ENCODE assay signal across 24 cellular contexts in the genomic region with DNA sequence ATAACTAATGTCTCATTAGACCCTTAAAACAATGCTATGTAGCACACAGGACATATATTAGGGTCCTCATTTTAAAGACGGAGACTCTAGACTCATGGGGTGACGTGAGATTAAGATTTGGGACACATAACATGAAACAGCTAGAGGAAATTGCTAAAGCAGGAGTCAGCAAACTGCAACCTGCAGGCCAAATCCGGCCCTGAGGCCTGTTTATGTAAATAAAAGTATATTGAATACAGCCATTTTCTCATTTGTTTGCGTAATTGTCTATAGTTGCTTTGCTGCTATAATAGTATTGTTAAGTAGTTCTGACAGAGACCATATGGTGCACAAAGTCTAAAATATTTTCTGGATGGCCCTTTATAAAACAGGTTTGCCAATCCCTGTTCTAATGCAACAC.
DNase-seq lines count a peak whose midpoint lies in the region; ATAC-seq and TF ChIP-seq lines count a peak whose summit lies in the region.
"Had no signal": no experiment of that assay in that cellular context is flagged by ENCODE, and none has a peak within 500 bp of the region (broad histone marks: within the 10 kb centered on the region; RNA-seq: fewer than 3 reads in every experiment).

No MANE protein-coding gene starts in this region.

- no peaks in the 10 kb centered on the region for H3K27me3 ChIP-seq in KMS-11 (ENCODE audit: insufficient read depth, low read depth)
- no peaks in the 10 kb centered on the region for H3K27me3 ChIP-seq in brain microvascular endothelial cell (replicated peaks)
- H3K27me3 ChIP-seq in skeletal muscle satellite cell (ENCODE audit: control insufficient read depth, insufficient read depth, low read length) = no peaks in the 10 kb centered on the region
- H3K27me3 ChIP-seq: SJSA1, vagina had no signal

- H3K27ac ChIP-seq in KMS-11 (peak overlapping the region; percentile 27; the same call in 1 of the 2 replicates), brain microvascular endothelial cell (peak overlapping the region; percentile 54)
- H3K27ac ChIP-seq: prostate gland, thoracic aorta, vagina had no signal

- H3K36me3 Mint-ChIP-seq in activated T-helper 1 cell treated with anti-CD3 and anti-CD28 coated beads, Interleukin-12 subunit alpha, Interleukin-12 subunit beta, Interleukin-2, Interleukin-4 antibody, amounts not matched to agents 30 ng/mL and 10 ng/mL and 1 ng/mL, durations not matched to agents 14 hours and 24 hours and 36 hours (ENCODE audit: low read depth) = no peaks in the 10 kb centered on the region
- H3K36me3 Mint-ChIP-seq: activated naive CD4-positive, alpha-beta T cell treated with anti-CD3 and anti-CD28 coated beads, Interleukin-2, amount 10 ng/mL, durations not matched to agents 7 days and 5 days; CD4-positive, CD25-positive, alpha-beta regulatory T cell; T-cell had no signal

- peaks cover 11% of the 10 kb centered on the region for H3K4me1 Mint-ChIP-seq in activated T-helper 1 cell treated with anti-CD3 and anti-CD28 coated beads, Interleukin-12 subunit alpha, Interleukin-12 subunit beta, Interleukin-2, Interleukin-4 antibody, amounts not matched to agents 30 ng/mL and 10 ng/mL and 1 ng/mL, durations not matched to agents 14 hours and 24 hours and 36 hours (ENCODE audit: low read depth)
- H3K4me1 Mint-ChIP-seq: activated naive CD4-positive, alpha-beta T cell treated with anti-CD3 and anti-CD28 coated beads, Interleukin-2, amount 10 ng/mL, durations not matched to agents 7 days and 5 days; T-cell had no signal

- no peak for TF ChIP-seq CTCF in KMS-11 (conservative IDR thresholded peaks at IDR 0.05; ENCODE audit: low read depth, low read length)
- no peak for TF ChIP-seq CTCF in brain microvascular endothelial cell (IDR thresholded peaks at IDR 0.05; ENCODE audit: low read depth, low read length, missing control alignments)

- DNase-seq in brain microvascular endothelial cell = no peak
- DNase-seq in iris pigment epithelial cell (ENCODE audit: low read depth) = peak; percentile 67
- DNase-seq in left cardiac atrium = no peak
- no peak for DNase-seq in NCI-H2107 (lab: John Stamatoyannopoulos, UW)
- DNase-seq in activated T-helper 1 cell treated with anti-CD3 and anti-CD28 coated beads, Interleukin-12 subunit alpha, Interleukin-12 subunit beta, Interleukin-2, Interleukin-4 antibody, amounts not matched to agents 30 ng/mL and 10 ng/mL and 1 ng/mL, durations not matched to agents 14 hours and 24 hours and 36 hours (ENCODE audit: low spot score) = no peak
- no peak for DNase-seq in GM19240 (ENCODE audit: insufficient read length, low spot score)
- DNase-seq: activated CD4-positive, alpha-beta T cell treated with anti-CD3 and anti-CD28 coated beads, Interleukin-2, amount 50 U/mL, for 4 hours; activated CD4-positive, CD25-positive, alpha-beta regulatory T cell; activated naive CD4-positive, alpha-beta T cell treated with anti-CD3 and anti-CD28 coated beads, Interleukin-2, amount 10 ng/mL, durations not matched to agents 7 days and 5 days; cortex of kidney; islet precursor cell; NCI-H1105 treated with DMSO at 0.1 percent for 48 hours; NCI-H1930; stimulated activated naive CD8-positive, alpha-beta T cell treated with anti-CD3 and anti-CD28 coated beads, Interleukin-15, Interleukin-2, amounts not matched to agents 100 U/mL and 50 U/mL, for 24 hours; T-cell had no signal

- H3K27me3 Mint-ChIP-seq in activated T-helper 1 cell treated with anti-CD3 and anti-CD28 coated beads, Interleukin-12 subunit alpha, Interleukin-12 subunit beta, Interleukin-2, Interleukin-4 antibody, amounts not matched to agents 30 ng/mL and 10 ng/mL and 1 ng/mL, durations not matched to agents 14 hours and 24 hours and 36 hours (ENCODE audit: insufficient read depth) = no peaks in the 10 kb centered on the region
- H3K27me3 Mint-ChIP-seq: activated naive CD4-positive, alpha-beta T cell treated with anti-CD3 and anti-CD28 coated beads, Interleukin-2, amount 10 ng/mL, durations not matched to agents 7 days and 5 days; T-cell had no signal

- peak overlapping the region; percentile 15; the same call in 1 of the 2 replicates for H2AFZ ChIP-seq in KMS-11 (ENCODE audit: low read depth)

- H3K36me3 ChIP-seq in KMS-11 (ENCODE audit: insufficient read depth) = no peaks in the 10 kb centered on the region
- no peaks in the 10 kb centered on the region for H3K36me3 ChIP-seq in brain microvascular endothelial cell (replicated peaks)
- no peaks in the 10 kb centered on the region for H3K36me3 ChIP-seq in skeletal muscle satellite cell (ENCODE audit: insufficient read depth, low read length)
- H3K36me3 ChIP-seq: prostate gland, SJSA1, thoracic aorta, vagina had no signal

- H3K4me2 ChIP-seq in KMS-11 = peak overlapping the region; percentile 72
- H3K4me2 ChIP-seq in skeletal muscle satellite cell (ENCODE audit: low read length) = peak overlapping the region; percentile 17

- H4K20me1 ChIP-seq in KMS-11 (ENCODE audit: insufficient read depth) = no peaks in the 10 kb centered on the region

- H3K9me3 ChIP-seq in skeletal muscle satellite cell (replicated peaks; ENCODE audit: low read length) = no peaks in the 10 kb centered on the region
- H3K9me3 ChIP-seq: prostate gland, SJSA1, thoracic aorta, vagina had no signal

- no peak overlapping the region for H3K9ac ChIP-seq in KMS-11
- H3K9ac ChIP-seq in skeletal muscle satellite cell (ENCODE audit: low read depth, low read length) = no peak overlapping the region

- no peak overlapping the region for H3K4me3 Mint-ChIP-seq in activated T-helper 1 cell treated with anti-CD3 and anti-CD28 coated beads, Interleukin-12 subunit alpha, Interleukin-12 subunit beta, Interleukin-2, Interleukin-4 antibody, amounts not matched to agents 30 ng/mL and 10 ng/mL and 1 ng/mL, durations not matched to agents 14 hours and 24 hours and 36 hours
- H3K4me3 Mint-ChIP-seq: activated naive CD4-positive, alpha-beta T cell treated with anti-CD3 and anti-CD28 coated beads, Interleukin-2, amount 10 ng/mL, durations not matched to agents 7 days and 5 days; CD4-positive, CD25-positive, alpha-beta regulatory T cell; T-cell had no signal

- ATAC-seq in left cardiac atrium = no peak
- ATAC-seq: Panc1; stimulated activated naive CD8-positive, alpha-beta T cell treated with anti-CD3 and anti-CD28 coated beads, Interleukin-15, Interleukin-2, amounts not matched to agents 100 U/mL and 50 U/mL, for 24 hours; T-cell had no signal

- H3K9me3 Mint-ChIP-seq in activated T-helper 1 cell treated with anti-CD3 and anti-CD28 coated beads, Interleukin-12 subunit alpha, Interleukin-12 subunit beta, Interleukin-2, Interleukin-4 antibody, amounts not matched to agents 30 ng/mL and 10 ng/mL and 1 ng/mL, durations not matched to agents 14 hours and 24 hours and 36 hours = no peaks in the 10 kb centered on the region
- H3K9me3 Mint-ChIP-seq: activated naive CD4-positive, alpha-beta T cell treated with anti-CD3 and anti-CD28 coated beads, Interleukin-2, amount 10 ng/mL, durations not matched to agents 7 days and 5 days had no signal

- H3K4me3 ChIP-seq in KMS-11 (IDR thresholded peaks at IDR 0.05; ENCODE audit: insufficient read depth, low read depth, low read length) = no peak overlapping the region
- no peak overlapping the region for H3K4me3 ChIP-seq in brain microvascular endothelial cell (ENCODE audit: low read depth, low read length)
- H3K4me3 ChIP-seq in skeletal muscle satellite cell (ENCODE audit: low read length) = no peak overlapping the region
- H3K4me3 ChIP-seq: lung, prostate gland, SJSA1, thoracic aorta, vagina had no signal

- H3K27ac Mint-ChIP-seq in activated T-helper 1 cell treated with anti-CD3 and anti-CD28 coated beads, Interleukin-12 subunit alpha, Interleukin-12 subunit beta, Interleukin-2, Interleukin-4 antibody, amounts not matched to agents 30 ng/mL and 10 ng/mL and 1 ng/mL, durations not matched to agents 14 hours and 24 hours and 36 hours = no peak overlapping the region
- H3K27ac Mint-ChIP-seq: activated naive CD4-positive, alpha-beta T cell treated with anti-CD3 and anti-CD28 coated beads, Interleukin-2, amount 10 ng/mL, durations not matched to agents 7 days and 5 days; CD4-positive, CD25-positive, alpha-beta regulatory T cell; T-cell had no signal

- in situ Hi-C loops in brain microvascular endothelial cell (cut with HindIII; ENCODE audit: low pct_ligation_motif_present, low sequenced_read_pairs) = no loop called here

- intact Hi-C loops in left cardiac atrium (cut with DNase I) = no loop called here
- intact Hi-C loops in activated T-helper 1 cell treated with anti-CD3 and anti-CD28 coated beads, Interleukin-12 subunit alpha, Interleukin-12 subunit beta, Interleukin-2, Interleukin-4 antibody, amounts not matched to agents 30 ng/mL and 10 ng/mL and 1 ng/mL, durations not matched to agents 14 hours and 24 hours and 36 hours (cut with micrococcal nuclease) = no loop called here

- H3K79me2 ChIP-seq in KMS-11 (ENCODE audit: insufficient read depth, low read depth) = no peaks in the 10 kb centered on the region

- H3K4me1 ChIP-seq in KMS-11 (ENCODE audit: low read depth, poor library complexity, severe bottlenecking) (peaks cover 33% of the 10 kb centered on the region), skeletal muscle satellite cell (ENCODE audit: control insufficient read depth, insufficient read depth, low read length) (peaks cover 30% of the 10 kb centered on the region)
- H3K4me1 ChIP-seq: prostate gland, vagina had no signal
